In the genomic region with DNA sequence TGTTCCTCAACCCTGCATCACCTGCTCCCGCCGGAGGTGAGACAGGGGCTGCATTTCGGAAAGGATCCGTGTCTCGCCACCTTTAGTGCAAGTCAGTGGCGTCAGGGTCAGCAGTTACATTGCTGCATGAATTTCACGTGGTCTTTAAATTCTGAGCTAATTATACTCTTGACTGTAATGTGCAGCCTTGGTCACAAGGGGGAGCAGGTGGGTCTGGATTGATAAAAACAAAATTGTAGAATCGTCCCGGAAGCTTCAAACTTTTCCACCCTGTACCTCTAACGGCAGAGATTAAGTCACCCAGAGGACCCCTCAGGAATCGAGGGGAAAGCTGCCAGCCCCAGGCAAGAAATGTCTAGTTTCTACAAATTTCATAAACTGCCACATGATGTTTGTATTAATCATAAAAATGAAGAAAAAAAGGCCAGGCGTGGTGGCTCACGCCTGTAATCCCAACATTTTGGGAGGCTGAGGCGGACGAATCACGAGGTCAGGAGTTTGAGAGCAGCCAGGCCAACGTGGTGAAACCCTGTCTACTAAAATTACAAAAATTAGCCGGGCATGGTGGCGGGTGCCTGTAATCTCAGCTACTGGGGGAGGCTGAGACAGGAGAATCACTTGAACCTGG, we compare ENCODE assay signal across 8 cellular contexts. TPM values are rescaled to one million over a fixed set of nuclear protein-coding genes. Genes with fewer than 3 reads are reported as not detected.
A peak's percentile ranks its signal among the peaks of the same experiment; 100 is the strongest.
DNase-seq lines count a peak whose midpoint lies in the region; ATAC-seq, FAIRE-seq and TF ChIP-seq lines count a peak whose summit lies in the region.

No MANE protein-coding gene starts in this region.

- CTCF ChIA-PET in GM10248 (lab: Yijun Ruan, JAX), result interaction anchor here (0.6 to 20.5 kb wide), 40 partner anchors 11 to 198 kb away, joined by 3 to 444 read pairs (median 6); partner anchors contain the start of genes CCDC9, INAFM1 and ZC3H4

- no peak overlapping the region for H3K4me3 Mint-ChIP-seq in T-helper 2 cell treated with Interferon-gamma antibody and Interleukin-4, amounts not matched to agents 5 μg/mL and 100 μg/mL, for 36 hours

- H3K27me3 Mint-ChIP-seq in T-helper 2 cell treated with Interferon-gamma antibody and Interleukin-4, amounts not matched to agents 5 μg/mL and 100 μg/mL, for 36 hours (ENCODE audit: low read depth), result no peaks in the 10 kb centered on the region

- peak overlapping the region; percentile 81 for H3K27ac Mint-ChIP-seq in T-helper 2 cell treated with Interferon-gamma antibody and Interleukin-4, amounts not matched to agents 5 μg/mL and 100 μg/mL, for 36 hours

- no peak overlapping the region for H3K4me3 ChIP-seq in NB4 (ENCODE audit: low read depth, low read length)
- no peak overlapping the region for H3K4me3 ChIP-seq in small intestine (ENCODE audit: low read depth in 1 of 2, low read length in 2 of 2)

- no peak overlapping the region for H3K27ac ChIP-seq in small intestine (ENCODE audit: low read depth in 1 of 2, low read length in 1 of 2)

- H3K4me1 Mint-ChIP-seq in T-helper 2 cell treated with Interferon-gamma antibody and Interleukin-4, amounts not matched to agents 5 μg/mL and 100 μg/mL, for 36 hours (ENCODE audit: low read depth), result peaks cover 9% of the 10 kb centered on the region

- peak; percentile 78 for DNase-seq in GM10248 (ENCODE audit: extremely low spot score)
- peak; percentile 96 for DNase-seq in NB4 (ENCODE audit: low read depth)
- peak; percentile 64 for DNase-seq in T-helper 2 cell treated with Interferon-gamma antibody and Interleukin-4, amounts not matched to agents 5 μg/mL and 100 μg/mL, for 36 hours (ENCODE audit: low spot score)
- DNase-seq in anterior cingulate cortex (lab: John Stamatoyannopoulos, UW), result peak in 48 of 58 donors; percentile 2 to 77 (median 22)
- DNase-seq in hippocampal formation (lab: John Stamatoyannopoulos, UW), result peak; percentile 12 to 16
- DNase-seq in small intestine, result peak; percentile 76

- H3K9me3 Mint-ChIP-seq in T-helper 2 cell treated with Interferon-gamma antibody and Interleukin-4, amounts not matched to agents 5 μg/mL and 100 μg/mL, for 36 hours, result no peaks in the 10 kb centered on the region

- WGBS in small intestine, 3 donors, result 31 to 36% (median 33%) methylated on average over 19 of the region's 19 CpGs

- peaks cover 40% of the 10 kb centered on the region for H3K36me3 Mint-ChIP-seq in T-helper 2 cell treated with Interferon-gamma antibody and Interleukin-4, amounts not matched to agents 5 μg/mL and 100 μg/mL, for 36 hours (ENCODE audit: low read depth)

- no peak for TF ChIP-seq POLR2A in NB4 (IDR thresholded peaks at IDR 0.05; ENCODE audit: extremely low read depth, insufficient read length)

- H3K4me1 ChIP-seq in small intestine (ENCODE audit: control insufficient read depth in 2 of 2, insufficient read depth in 1 of 2, low read depth in 1 of 2, low read length in 1 of 2), result no peaks in the 10 kb centered on the region

- H3K27me3 ChIP-seq in small intestine (ENCODE audit: control insufficient read depth in 2 of 2, insufficient read depth in 2 of 2, low read length in 2 of 2), result no peaks in the 10 kb centered on the region

- H3K36me3 ChIP-seq in small intestine (ENCODE audit: control insufficient read depth in 2 of 2, insufficient read depth in 2 of 2, low read length in 2 of 2), result peaks cover 8 to 15% of the 10 kb centered on the region in 2 donors

- ATAC-seq in GM21423 (IDR thresholded peaks at IDR 0.05; ENCODE audit: unreplicated experiment) (no peak), HG02588 (IDR thresholded peaks at IDR 0.05; ENCODE audit: unreplicated experiment) (no peak)

- POLR2A ChIA-PET in GM10248 (lab: Yijun Ruan, JAX), result interaction anchor here (0.8 to 6.2 kb wide), 4 partner anchors 10 to 46 kb away, joined by 3 to 61 read pairs (median 8); partner anchors contain the start of gene CCDC9

- H3K9me3 ChIP-seq in small intestine (ENCODE audit: control insufficient read depth, low read depth), result no peaks in the 10 kb centered on the region

- FAIRE-seq in small intestine (lab: Jason Lieb, UNC), result no peak

- TF ChIP-seq CTCF in GM10248 (IDR thresholded peaks at IDR 0.05; ENCODE audit: control extremely low read depth, extremely low read depth, low read depth, missing control alignments), result peak; percentile 80
- TF ChIP-seq CTCF in NB4 (IDR thresholded peaks at IDR 0.05; ENCODE audit: low read depth, low read length), result peak; percentile 100

RNA-seq across cellular contexts. Expression of gene BBC3, which starts 20.2 kb away (rescaled TPM):
- 1 to 10 TPM; 3.1 to 9.3 (median 5.4) TPM for polyA plus RNA-seq in small intestine

RNA-seq across cellular contexts. Expression of gene CCDC9, which starts 45.5 kb away (rescaled TPM):
- polyA plus RNA-seq in small intestine, result 10 to 100 TPM; 12.1 to 23.0 (median 22.2) TPM

Comparison
In these comparisons a context has a peak if more than half of its experiments do, and no peak if none do; other contexts are left out.
1. DNase-seq: peak in every context shown above with its lines; median percentile 96 in NB4; 78 in GM10248; 76 in small intestine; 64 in T-helper 2 cell treated with Interferon-gamma antibody and Interleukin-4, amounts not matched to agents 5 μg/mL and 100 μg/mL, for 36 hours; 22 in anterior cingulate cortex; 14 in hippocampal formation.